In the genomic region with DNA sequence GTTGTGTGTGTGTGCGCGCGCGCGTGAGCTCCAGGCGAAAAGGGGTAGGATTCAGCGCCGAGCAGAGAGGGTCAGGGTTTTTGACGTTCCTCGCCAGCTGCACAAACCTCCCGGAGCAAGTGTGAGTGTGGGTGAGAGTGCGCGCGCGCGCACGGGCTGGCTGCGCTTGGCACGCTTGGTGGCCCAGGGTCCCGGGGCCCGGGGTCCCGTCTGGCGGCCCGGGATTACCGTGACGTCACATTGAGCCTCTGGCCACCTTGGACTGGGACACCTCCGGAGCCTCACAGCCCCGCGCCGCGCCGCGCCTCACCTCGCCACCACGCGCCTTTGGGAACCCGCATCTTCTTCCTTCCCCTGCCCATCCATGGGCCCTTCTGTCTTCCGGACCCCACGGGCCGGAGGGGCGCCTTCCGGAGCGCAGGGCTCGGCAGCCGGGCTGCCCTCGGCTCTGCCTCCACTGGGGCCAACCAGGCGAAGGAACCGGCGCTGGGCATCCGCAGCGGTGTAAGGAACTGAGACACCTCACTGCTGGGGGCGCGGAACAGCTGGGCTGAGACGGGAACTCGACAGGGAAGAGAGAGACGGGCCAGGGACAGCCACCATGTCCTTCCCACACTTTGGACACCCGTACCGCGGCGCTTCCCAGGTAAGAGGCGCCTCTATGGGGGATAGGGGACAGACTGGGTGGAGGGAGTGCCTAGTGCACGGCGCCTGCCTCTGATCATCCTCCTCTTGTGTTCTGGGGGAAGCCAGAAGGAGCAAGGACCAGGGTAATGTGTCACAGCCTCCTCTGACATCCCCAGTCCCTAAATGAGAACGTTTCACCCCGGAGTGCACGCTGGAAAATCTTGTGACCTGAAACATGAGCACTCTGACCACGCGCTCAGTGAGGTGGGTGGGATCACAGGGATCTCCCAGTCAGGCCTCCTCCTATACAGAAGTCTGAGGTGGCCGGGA, we compare ENCODE assay signal across 10 cellular contexts. TPM values are rescaled to one million over a fixed set of nuclear protein-coding genes. Genes with fewer than 3 reads are reported as not detected.
DNase-seq lines count a peak whose midpoint lies in the region; ATAC-seq and TF ChIP-seq lines count a peak whose summit lies in the region.
"Had no signal": no experiment of that assay in that cellular context is flagged by ENCODE, and none has a peak within 500 bp of the region (broad histone marks: within the 10 kb centered on the region; RNA-seq: fewer than 3 reads in every experiment).

No MANE protein-coding gene starts in this region.

- peak; percentile 26 for DNase-seq in HEK293T (ENCODE audit: extremely low spot score)
- DNase-seq in mammary epithelial cell, result peak; percentile 22
- DNase-seq in left lung, result peak in 1 of 2 donors; percentile 70
- no peak for DNase-seq in spleen
- no peak for DNase-seq in central memory CD4-positive, alpha-beta T cell
- DNase-seq: DMS53, NCI-H1048 had no signal

- WGBS in mammary epithelial cell (ENCODE audit: low coverage, missing lambda C conversion rate), result 10% methylated on average over 38 of the region's 69 CpGs
- WGBS in spleen, 5 donors, result 3 to 5% (median 5%) methylated on average over 42 to 69 of the region's 69 CpGs

- TF ChIP-seq CTCF in mammary epithelial cell (conservative IDR thresholded peaks at IDR 0.05 in 1 of 2, IDR thresholded peaks at IDR 0.05 in 1 of 2; ENCODE audit: extremely low read depth in 1 of 2, insufficient read depth in 1 of 2, low read depth in 1 of 2, low read length in 2 of 2), result no peak
- TF ChIP-seq CTCF in left lung (IDR thresholded peaks at IDR 0.05), result no peak
- peak in 1 of 11 experiments; percentile 6 for TF ChIP-seq CTCF in spleen (IDR thresholded peaks at IDR 0.05 in 8 of 11, conservative IDR thresholded peaks at IDR 0.05 in 3 of 11)

- CTCF ChIA-PET in HEK293T (lab: Yijun Ruan, JAX), result interaction anchor here (0.8 kb wide), 1 partner anchor 14 kb away, joined by 4 read pairs; no protein-coding TSS in a partner anchor
- CTCF ChIA-PET in mammary epithelial cell (lab: Charles Lee; ENCODE audit: low non-redundant PET), result no interaction called here

- H3K27me3 ChIP-seq in mammary epithelial cell (ENCODE audit: insufficient read depth, low read length), result peaks cover 8% of the 10 kb centered on the region
- peaks cover 54 to 96% of the 10 kb centered on the region in 2 donors for H3K27me3 ChIP-seq in left lung
- H3K27me3 ChIP-seq in spleen (replicated peaks in 1 of 7), result peaks cover 3 to 93% (median 56%) of the 10 kb centered on the region in 7 donors

- in situ Hi-C loops in mammary epithelial cell (cut with MboI; ENCODE audit: low sequenced_read_pairs in 2 of 2), result no loop called here

- ATAC-seq in left lung, result peak; percentile 42
- ATAC-seq in HG03520 (IDR thresholded peaks at IDR 0.05; ENCODE audit: unreplicated experiment), result no peak
- no peak for ATAC-seq in GM19395 (IDR thresholded peaks at IDR 0.05; ENCODE audit: unreplicated experiment)

- H3K4me2 ChIP-seq in mammary epithelial cell (ENCODE audit: insufficient read depth, low read depth, low read length), result peak overlapping the region; percentile 71

- intact Hi-C loops in mammary epithelial cell (cut with micrococcal nuclease), result no loop called here
- intact Hi-C loops in left lung (cut with DNase I), result no loop called here
- intact Hi-C loops in spleen (cut with DNase I; ENCODE audit: low total_unique reads), result no loop called here

- H3K27ac ChIP-seq in mammary epithelial cell (ENCODE audit: insufficient read depth, low read depth, low read length) (no peak overlapping the region), left lung (no peak overlapping the region), spleen (no peak overlapping the region)

- no peak overlapping the region for H3K9ac ChIP-seq in mammary epithelial cell (ENCODE audit: insufficient read depth, low read length)

- no peaks in the 10 kb centered on the region for H3K79me2 ChIP-seq in mammary epithelial cell (ENCODE audit: insufficient read depth, low read length)

- peak overlapping the region; percentile 59 for H2AFZ ChIP-seq in mammary epithelial cell (ENCODE audit: low read depth, low read length)

- dilution Hi-C loops in mammary epithelial cell (cut with HindIII; ENCODE audit: low sequenced_read_pairs), result no loop called here

- H3K4me3 ChIP-seq in mammary epithelial cell (replicated peaks in 1 of 3; ENCODE audit: insufficient read depth in 1 of 3, low read depth in 2 of 3, low read length in 3 of 3), result peak overlapping the region in 2 of 3 experiments; percentile 16 to 35
- peak overlapping the region; percentile 22 to 26 for H3K4me3 ChIP-seq in left lung
- H3K4me3 ChIP-seq in spleen, result peak overlapping the region in 6 of 8 donors; percentile 7 to 33 (median 14)

- peaks cover 13% of the 10 kb centered on the region for H3K4me1 ChIP-seq in mammary epithelial cell (ENCODE audit: insufficient read depth, low read length)
- peaks cover 0 to 14% of the 10 kb centered on the region in 2 donors for H3K4me1 ChIP-seq in left lung
- peaks cover 0 to 33% (median 12%) of the 10 kb centered on the region in 6 donors for H3K4me1 ChIP-seq in spleen

- no TSS peak for BruUV-seq in mammary epithelial cell (replicated peaks; lab: Mats Ljungman, UMichigan)

- no peaks in the 10 kb centered on the region for H4K20me1 ChIP-seq in mammary epithelial cell (ENCODE audit: insufficient read depth, low read length)

- POLR2A ChIA-PET in HEK293T (lab: Yijun Ruan, JAX), result no interaction called here

- no peaks in the 10 kb centered on the region for H3K36me3 ChIP-seq in mammary epithelial cell (ENCODE audit: insufficient read depth, low read length)
- no peaks in the 10 kb centered on the region for H3K36me3 ChIP-seq in left lung
- H3K36me3 ChIP-seq in spleen, result no peaks in the 10 kb centered on the region

- H3K9me3 ChIP-seq in mammary epithelial cell (replicated peaks; ENCODE audit: insufficient read depth, low read length), result no peaks in the 10 kb centered on the region
- no peaks in the 10 kb centered on the region for H3K9me3 ChIP-seq in left lung
- no peaks in the 10 kb centered on the region for H3K9me3 ChIP-seq in spleen

- TF ChIP-seq POLR2A in spleen (IDR thresholded peaks at IDR 0.05), result no peak

TF ChIP-seq in HEK293T, 16 proteins besides CTCF, POLR2A, EP300 and RAD21:
- TF ChIP-seq ELF4 (IDR thresholded peaks at IDR 0.05) (no peak), CTBP1 (IDR thresholded peaks at IDR 0.05; ENCODE audit: borderline replicate concordance) (no peak), HDGF (IDR thresholded peaks at IDR 0.05; ENCODE audit: borderline replicate concordance) (no peak), L3MBTL2 (conservative IDR thresholded peaks at IDR 0.05) (no peak; the same call in 1 of the 2 replicates), FOXA1 (IDR thresholded peaks at IDR 0.05) (no peak), ARNT (IDR thresholded peaks at IDR 0.05) (no peak), TARDBP (IDR thresholded peaks at IDR 0.05) (no peak), SUZ12 (IDR thresholded peaks at IDR 0.05) (no peak), NFRKB (IDR thresholded peaks at IDR 0.05) (no peak), SP1 (IDR thresholded peaks at IDR 0.05) (no peak), ZNF384 (IDR thresholded peaks at IDR 0.05) (no peak), LEF1 (IDR thresholded peaks at IDR 0.05; ENCODE audit: borderline replicate concordance) (no peak), FOXM1 (IDR thresholded peaks at IDR 0.05; ENCODE audit: borderline replicate concordance) (no peak), BHLHE40 (IDR thresholded peaks at IDR 0.05; ENCODE audit: borderline replicate concordance) (no peak), FOXK2 (IDR thresholded peaks at IDR 0.05) (no peak)
- TF ChIP-seq, protein P1, sequence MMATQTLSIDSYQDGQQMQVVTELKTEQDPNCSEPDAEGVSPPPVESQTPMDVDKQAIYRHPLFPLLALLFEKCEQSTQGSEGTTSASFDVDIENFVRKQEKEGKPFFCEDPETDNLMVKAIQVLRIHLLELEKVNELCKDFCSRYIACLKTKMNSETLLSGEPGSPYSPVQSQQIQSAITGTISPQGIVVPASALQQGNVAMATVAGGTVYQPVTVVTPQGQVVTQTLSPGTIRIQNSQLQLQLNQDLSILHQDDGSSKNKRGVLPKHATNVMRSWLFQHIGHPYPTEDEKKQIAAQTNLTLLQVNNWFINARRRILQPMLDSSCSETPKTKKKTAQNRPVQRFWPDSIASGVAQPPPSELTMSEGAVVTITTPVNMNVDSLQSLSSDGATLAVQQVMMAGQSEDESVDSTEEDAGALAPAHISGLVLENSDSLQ (IDR thresholded peaks at IDR 0.05), result no peak

RNA-seq across cellular contexts. Expression of a gene that starts 0.8 kb away (rescaled TPM):
- total RNA-seq in mammary epithelial cell (not detected), left lung (1 to 10 TPM; 2.6 to 4.6 TPM), spleen (1 to 10 TPM in 2 of 7 donors, under 1 TPM in 4, not detected in 1; 0.25 to 1.9 (median 0.47) TPM)
- polyA plus RNA-seq in mammary epithelial cell (0.07 TPM), spleen (1 to 10 TPM in 1 of 3 donors, under 1 TPM in 2; 0.08 to 1.2 (median 0.37) TPM)
- polyA minus RNA-seq in mammary epithelial cell, result not detected
- total RNA-seq: urinary bladder had no signal

Comparison
In these comparisons a context has a peak if more than half of its experiments do, and no peak if none do; other contexts are left out.
1. DNase-seq: peak in HEK293T (single experiment) and mammary epithelial cell (single experiment); none in spleen (single experiment) and central memory CD4-positive, alpha-beta T cell (single experiment).
2. Peak in every context shown above with its lines, with median percentiles within 50 percentile points of each other: H3K4me3 ChIP-seq.